In genomic region chr4:128335541-128335940, GRCh38 we compare ENCODE assay signal across 30 cellular contexts.
"Had no signal": no experiment of that assay in that cellular context is flagged by ENCODE, and none has a peak within 500 bp of the region (broad histone marks: within the 10 kb centered on the region; RNA-seq: fewer than 3 reads in every experiment).

No MANE protein-coding gene starts in this region.

- H3K4me3 Mint-ChIP-seq: activated CD4-positive, alpha-beta T cell treated with anti-CD3 and anti-CD28 coated beads, Interleukin-2, amount 10 ng/mL, durations not matched to agents 24 days and 14 days; activated CD8-positive, alpha-beta T cell treated with anti-CD3 and anti-CD28 coated beads for 36 hours; activated naive CD4-positive, alpha-beta T cell treated with anti-CD3 and anti-CD28 coated beads, Interleukin-2, amount 50 U/mL, for 24 hours; activated naive CD8-positive, alpha-beta T cell treated with anti-CD3 and anti-CD28 coated beads, Interleukin-2, amount 10 ng/mL, durations not matched to agents 7 days and 5 days; activated T-cell treated with anti-CD3 and anti-CD28 coated beads, Interleukin-2, amount 50 U/mL, for 72 hours had no signal

- H3K36me3 ChIP-seq: Peyer's patch, WERI-Rb-1 had no signal

- H3K27me3 ChIP-seq: body of pancreas, Peyer's patch had no signal

- H3K36me3 Mint-ChIP-seq: activated naive CD8-positive, alpha-beta T cell treated with anti-CD3 and anti-CD28 coated beads, Interleukin-2, amount 10 ng/mL, durations not matched to agents 7 days and 5 days had no signal

- H3K9me3 Mint-ChIP-seq: activated CD8-positive, alpha-beta T cell treated with anti-CD3 and anti-CD28 coated beads for 36 hours; activated naive CD4-positive, alpha-beta T cell treated with anti-CD3 and anti-CD28 coated beads, Interleukin-2, amount 50 U/mL, for 24 hours; activated T-helper 2 cell treated with anti-CD3 and anti-CD28 coated beads, Interferon-gamma antibody, Interleukin-2, Interleukin-4, amounts not matched to agents 10 μg/mL and 5 μg/mL and 100 μg/mL, durations not matched to agents 14 hours and 24 hours and 36 hours had no signal

- H3K27me3 Mint-ChIP-seq: activated CD4-positive, alpha-beta T cell treated with anti-CD3 and anti-CD28 coated beads, Interleukin-2, amount 10 ng/mL, durations not matched to agents 24 days and 14 days; activated CD8-positive, alpha-beta T cell treated with anti-CD3 and anti-CD28 coated beads for 36 hours; activated naive CD4-positive, alpha-beta T cell treated with anti-CD3 and anti-CD28 coated beads, Interleukin-2, amount 50 U/mL, for 24 hours; activated naive CD8-positive, alpha-beta T cell treated with anti-CD3 and anti-CD28 coated beads, Interleukin-2, amount 10 ng/mL, durations not matched to agents 7 days and 5 days had no signal

- DNase-seq: activated CD4-positive, alpha-beta T cell treated with anti-CD3 and anti-CD28 coated beads, Interleukin-2, amount 10 ng/mL, durations not matched to agents 24 days and 14 days; activated CD4-positive, alpha-beta T cell treated with anti-CD3 and anti-CD28 coated beads, Interleukin-2, amount 50 U/mL, for 4 hours; activated CD8-positive, alpha-beta T cell treated with anti-CD3 and anti-CD28 coated beads for 36 hours; activated gamma-delta T cell; activated naive CD4-positive, alpha-beta T cell treated with Interleukin-2 at 50 U/mL for 16 hours; activated naive CD8-positive, alpha-beta T cell treated with anti-CD3 and anti-CD28 coated beads, Interleukin-2, amount 10 ng/mL, durations not matched to agents 7 days and 5 days; activated T-cell treated with anti-CD3 and anti-CD28 coated beads, Interleukin-2, amount 50 U/mL, for 1 hour; activated T-cell treated with anti-CD3 and anti-CD28 coated beads, Interleukin-2, amount 50 U/mL, for 72 hours; body of pancreas; central memory CD4-positive, alpha-beta T cell; NCI-H1092 treated with DMSO at 0.1 percent for 48 hours; NCI-H1417; NCI-H146; NCI-H187; NCI-H2029 treated with DMSO at 0.1 percent for 48 hours; NCI-H2107; NCI-H2171; NCI-H510A; NCI-H526; NCI-H748 treated with DMSO at 0.1 percent for 48 hours; NK-92 treated with Interleukin-12 subunit alpha and Interleukin-12 subunit beta, amount 100 ng/mL, for 24 hours; PC-3; Peyer's patch; RPMI8226; SIG-M5; T1000; WERI-Rb-1 had no signal

- H3K27ac Mint-ChIP-seq: activated CD4-positive, alpha-beta T cell treated with anti-CD3 and anti-CD28 coated beads, Interleukin-2, amount 10 ng/mL, durations not matched to agents 24 days and 14 days; activated CD8-positive, alpha-beta T cell treated with anti-CD3 and anti-CD28 coated beads for 36 hours; activated naive CD4-positive, alpha-beta T cell treated with anti-CD3 and anti-CD28 coated beads, Interleukin-2, amount 50 U/mL, for 24 hours; activated naive CD8-positive, alpha-beta T cell treated with anti-CD3 and anti-CD28 coated beads, Interleukin-2, amount 10 ng/mL, durations not matched to agents 7 days and 5 days; activated T-cell treated with anti-CD3 and anti-CD28 coated beads, Interleukin-2, amount 50 U/mL, for 72 hours; activated T-helper 2 cell treated with anti-CD3 and anti-CD28 coated beads, Interferon-gamma antibody, Interleukin-2, Interleukin-4, amounts not matched to agents 10 μg/mL and 5 μg/mL and 100 μg/mL, durations not matched to agents 14 hours and 24 hours and 36 hours had no signal

- FAIRE-seq: astrocyte had no signal

- H3K4me1 Mint-ChIP-seq: activated CD4-positive, alpha-beta T cell treated with anti-CD3 and anti-CD28 coated beads, Interleukin-2, amount 10 ng/mL, durations not matched to agents 24 days and 14 days; activated naive CD4-positive, alpha-beta T cell treated with anti-CD3 and anti-CD28 coated beads, Interleukin-2, amount 50 U/mL, for 24 hours; activated naive CD8-positive, alpha-beta T cell treated with anti-CD3 and anti-CD28 coated beads, Interleukin-2, amount 10 ng/mL, durations not matched to agents 7 days and 5 days had no signal

- H3K4me3 ChIP-seq: body of pancreas, Peyer's patch had no signal
